15 cellular contexts compared by ENCODE assay signal in genomic region chr4:173217727-173218126, GRCh38. TPM values are rescaled to one million over a fixed set of nuclear protein-coding genes. Genes with fewer than 3 reads are reported as not detected.
DNase-seq lines count a peak whose midpoint lies in the region; ATAC-seq and TF ChIP-seq lines count a peak whose summit lies in the region.
"Had no signal": no experiment of that assay in that cellular context is flagged by ENCODE, and none has a peak within 500 bp of the region (broad histone marks: within the 10 kb centered on the region; RNA-seq: fewer than 3 reads in every experiment).

No MANE protein-coding gene starts in this region.

- DNase-seq in EL (peak; percentile 38), NB4 (ENCODE audit: low read depth) (peak; percentile 44), brain microvascular endothelial cell (peak; percentile 60), mesothelial cell of epicardium (ENCODE audit: low spot score in 2 of 2, unreplicated experiment in 2 of 2) (no peak), lower leg skin (ENCODE audit: low spot score in 2 of 2) (no peak), kidney tubule cell (ENCODE audit: low spot score) (no peak), NCI-H1417 treated with DMSO at 0.1 percent for 48 hours (lab: John Stamatoyannopoulos, UW) (no peak)
- DNase-seq: activated naive CD4-positive, alpha-beta T cell treated with anti-CD3 and anti-CD28 coated beads for 36 hours; CD4-positive, CD25-positive, alpha-beta regulatory T cell; kidney glomerular epithelial cell; naive B cell; NCI-H1930; sigmoid colon had no signal

- peaks cover 11% of the 10 kb centered on the region for H3K9me3 Mint-ChIP-seq in mesothelial cell of epicardium
- H3K9me3 Mint-ChIP-seq: T-helper 2 cell treated with Interferon-gamma antibody and Interleukin-4, amounts not matched to agents 5 μg/mL and 100 μg/mL, for 36 hours had no signal

- H3K27ac ChIP-seq in brain microvascular endothelial cell, result peak overlapping the region; percentile 80
- H3K27ac ChIP-seq: sigmoid colon had no signal

- H3K36me3 Mint-ChIP-seq in mesothelial cell of epicardium, result peaks cover 7% of the 10 kb centered on the region
- H3K36me3 Mint-ChIP-seq: CD4-positive, CD25-positive, alpha-beta regulatory T cell; naive B cell had no signal

- intact Hi-C loops in lower leg skin (cut with DNase I; ENCODE audit: low total_unique reads), result no loop called here

- H3K36me3 ChIP-seq in brain microvascular endothelial cell (replicated peaks), result no peaks in the 10 kb centered on the region
- H3K36me3 ChIP-seq: sigmoid colon had no signal

- no peaks in the 10 kb centered on the region for H3K27me3 Mint-ChIP-seq in mesothelial cell of epicardium (ENCODE audit: low read depth)
- H3K27me3 Mint-ChIP-seq: CD4-positive, CD25-positive, alpha-beta regulatory T cell; naive B cell had no signal

- no peak overlapping the region for H3K4me3 ChIP-seq in NB4 (ENCODE audit: low read depth, low read length)
- H3K4me3 ChIP-seq in brain microvascular endothelial cell (ENCODE audit: low read depth, low read length), result no peak overlapping the region
- no peak overlapping the region for H3K4me3 ChIP-seq in lower leg skin (ENCODE audit: low read depth, poor library complexity, severe bottlenecking)
- H3K4me3 ChIP-seq: sigmoid colon had no signal

- ATAC-seq in HG03354 (IDR thresholded peaks at IDR 0.05; ENCODE audit: poor library complexity, severe bottlenecking, unreplicated experiment), result no peak

- H3K27me3 ChIP-seq in brain microvascular endothelial cell (replicated peaks), result no peaks in the 10 kb centered on the region
- H3K27me3 ChIP-seq: sigmoid colon had no signal

- TF ChIP-seq CTCF in NB4 (IDR thresholded peaks at IDR 0.05; ENCODE audit: low read depth, low read length), result no peak
- no peak for TF ChIP-seq CTCF in brain microvascular endothelial cell (IDR thresholded peaks at IDR 0.05; ENCODE audit: low read depth, low read length, missing control alignments)
- no peak for TF ChIP-seq CTCF in mesothelial cell of epicardium (IDR thresholded peaks at IDR 0.05; ENCODE audit: unreplicated experiment)
- no peak for TF ChIP-seq CTCF in lower leg skin (IDR thresholded peaks at IDR 0.05)

- no peak overlapping the region for H3K4me3 Mint-ChIP-seq in mesothelial cell of epicardium
- H3K4me3 Mint-ChIP-seq: activated naive CD4-positive, alpha-beta T cell treated with anti-CD3 and anti-CD28 coated beads for 36 hours; CD4-positive, CD25-positive, alpha-beta regulatory T cell; naive B cell; T-helper 2 cell treated with Interferon-gamma antibody and Interleukin-4, amounts not matched to agents 5 μg/mL and 100 μg/mL, for 36 hours had no signal

- WGBS in lower leg skin, 2 donors, result 76 to 80% methylated on average over 2 of the region's 2 CpGs

- in situ Hi-C loops in brain microvascular endothelial cell (cut with HindIII; ENCODE audit: low pct_ligation_motif_present, low sequenced_read_pairs), result no loop called here

- H3K4me1 Mint-ChIP-seq in mesothelial cell of epicardium, result peaks cover 25% of the 10 kb centered on the region

- no peak for TF ChIP-seq POLR2A in NB4 (IDR thresholded peaks at IDR 0.05; ENCODE audit: extremely low read depth, insufficient read length)
- no peak for TF ChIP-seq POLR2A in lower leg skin (IDR thresholded peaks at IDR 0.05)

- peak overlapping the region; percentile 41 for H3K27ac Mint-ChIP-seq in mesothelial cell of epicardium
- H3K27ac Mint-ChIP-seq: activated naive CD4-positive, alpha-beta T cell treated with anti-CD3 and anti-CD28 coated beads for 36 hours; T-helper 2 cell treated with Interferon-gamma antibody and Interleukin-4, amounts not matched to agents 5 μg/mL and 100 μg/mL, for 36 hours had no signal

RNA-seq across cellular contexts. Expression of gene GALNT7, which starts 49.1 kb away (rescaled TPM):
- 35.8 to 38.8 TPM (median 36.7 TPM) in 3 replicates for total RNA-seq in mesothelial cell of epicardium
- total RNA-seq in lower leg skin, result 10 to 100 TPM in 3 of 4 donors, 1 to 10 TPM in 1; 2.3 to 14.0 (median 12.5) TPM

Comparison
In these comparisons a context has a peak if more than half of its experiments do, and no peak if none do; other contexts are left out.
1. DNase-seq: peak in EL (single experiment), NB4 (single experiment) and brain microvascular endothelial cell (single experiment); none in mesothelial cell of epicardium (0 of 2), lower leg skin (0 of 2), kidney tubule cell (single experiment) and NCI-H1417 treated with DMSO at 0.1 percent for 48 hours (single experiment).